ENCODE assay signal across 16 cellular contexts in the genomic region with DNA sequence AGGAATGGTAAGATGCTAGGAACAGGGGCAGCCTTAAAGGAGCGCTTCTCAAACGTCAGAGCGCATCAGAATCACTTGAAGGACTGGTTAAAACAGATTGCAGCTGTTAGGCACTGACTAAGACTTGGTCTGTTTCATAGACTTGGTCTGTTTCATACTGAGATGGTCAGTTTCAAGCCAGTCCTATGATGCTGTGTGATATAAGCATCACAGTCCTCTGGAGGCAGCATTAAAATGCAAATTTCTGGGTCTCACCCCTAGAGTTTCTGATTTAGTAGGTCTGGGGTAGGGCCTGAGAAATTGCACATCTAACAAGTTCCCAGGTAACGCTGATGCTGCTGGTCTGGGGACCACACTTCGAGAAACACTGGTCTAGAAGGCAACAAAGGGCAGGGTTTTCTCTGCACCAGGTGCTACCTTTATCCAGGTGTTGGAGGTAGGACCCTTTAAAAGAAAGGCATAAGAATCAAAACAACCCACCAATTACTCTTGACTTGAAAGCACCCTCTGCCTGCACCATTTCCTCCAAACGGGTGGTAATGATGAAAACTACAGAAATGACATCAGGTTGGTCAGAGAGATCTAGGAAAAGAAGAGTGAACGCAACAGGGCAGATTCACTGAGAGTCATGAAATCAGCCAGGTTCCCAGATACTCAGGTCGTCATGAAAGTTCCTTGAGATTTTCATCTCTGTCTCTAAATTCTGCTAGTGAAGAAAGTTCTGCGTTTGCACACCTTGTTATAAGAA.
A peak's percentile ranks its signal among the peaks of the same experiment; 100 is the strongest.
DNase-seq lines count a peak whose midpoint lies in the region; ATAC-seq, FAIRE-seq and TF ChIP-seq lines count a peak whose summit lies in the region.
"Had no signal": no experiment of that assay in that cellular context is flagged by ENCODE, and none has a peak within 500 bp of the region (broad histone marks: within the 10 kb centered on the region; RNA-seq: fewer than 3 reads in every experiment).

No MANE protein-coding gene starts in this region.

- peak; percentile 85 for FAIRE-seq in GM12891 (lab: Jason Lieb, UNC)
- FAIRE-seq: astrocyte, kidney had no signal

- ATAC-seq in GM19372 (IDR thresholded peaks at IDR 0.05; ENCODE audit: low read depth, unreplicated experiment) (peak; percentile 61), HG02610 (IDR thresholded peaks at IDR 0.05; ENCODE audit: unreplicated experiment) (peak; percentile 93), HG03439 (IDR thresholded peaks at IDR 0.05; ENCODE audit: unreplicated experiment) (peak; percentile 74), Right ventricle myocardium superior (ENCODE audit: poor library complexity) (no peak)
- ATAC-seq: activated CD8-positive, alpha-beta T cell treated with anti-CD3 and anti-CD28 coated beads, Interleukin-2, amount 10 ng/mL, durations not matched to agents 7 days and 5 days; esophagus mucosa; heart left ventricle had no signal

- DNase-seq in GM12891 (ENCODE audit: insufficient read length, low spot score) = no peak
- DNase-seq in UCSD-AML1 (lab: John Stamatoyannopoulos, UW; ENCODE audit: unreplicated experiment) = no peak
- no peak for DNase-seq in Right ventricle myocardium superior
- no peak for DNase-seq in activated CD4-positive, CD25-positive, alpha-beta regulatory T cell (lab: John Stamatoyannopoulos, UW)
- DNase-seq in stimulated activated CD4-positive, alpha-beta T cell treated with anti-CD3 and anti-CD28 coated beads, Interleukin-4, amount 100 ng/mL, for 4 hours = no peak
- DNase-seq: activated CD8-positive, alpha-beta T cell treated with anti-CD3 and anti-CD28 coated beads, Interleukin-2, amount 10 ng/mL, durations not matched to agents 7 days and 5 days; activated effector memory CD4-positive, alpha-beta T cell treated with Interleukin-2 at 50 U/mL for 16 hours; heart left ventricle; kidney; midbrain; NCI-H2081 had no signal

- TF ChIP-seq POLR2A in GM12891 (IDR thresholded peaks at IDR 0.05; ENCODE audit: low read depth, low read length) = no peak

- intact Hi-C loops in Right ventricle myocardium superior (cut with DNase I) = no loop called here

TF ChIP-seq in GM12891, 5 proteins besides CTCF, POLR2A, EP300 and RAD21:
- no peak for TF ChIP-seq POLR2AphosphoS5 (IDR thresholded peaks at IDR 0.05; ENCODE audit: low read depth, low read length)
- no peak for TF ChIP-seq PAX5 (IDR thresholded peaks at IDR 0.05; ENCODE audit: insufficient read depth, low read length, severe bottlenecking)
- no peak for TF ChIP-seq SPI1 (IDR thresholded peaks at IDR 0.05; ENCODE audit: low read depth, low read length)
- no peak for TF ChIP-seq TAF1 (IDR thresholded peaks at IDR 0.05; ENCODE audit: low read depth, low read length)
- TF ChIP-seq POU2F2 (IDR thresholded peaks at IDR 0.05; ENCODE audit: low read depth, low read length) = no peak; the same call in 1 of the 2 replicates
